ENCODE assay signal across 10 cellular contexts in the genomic region with DNA sequence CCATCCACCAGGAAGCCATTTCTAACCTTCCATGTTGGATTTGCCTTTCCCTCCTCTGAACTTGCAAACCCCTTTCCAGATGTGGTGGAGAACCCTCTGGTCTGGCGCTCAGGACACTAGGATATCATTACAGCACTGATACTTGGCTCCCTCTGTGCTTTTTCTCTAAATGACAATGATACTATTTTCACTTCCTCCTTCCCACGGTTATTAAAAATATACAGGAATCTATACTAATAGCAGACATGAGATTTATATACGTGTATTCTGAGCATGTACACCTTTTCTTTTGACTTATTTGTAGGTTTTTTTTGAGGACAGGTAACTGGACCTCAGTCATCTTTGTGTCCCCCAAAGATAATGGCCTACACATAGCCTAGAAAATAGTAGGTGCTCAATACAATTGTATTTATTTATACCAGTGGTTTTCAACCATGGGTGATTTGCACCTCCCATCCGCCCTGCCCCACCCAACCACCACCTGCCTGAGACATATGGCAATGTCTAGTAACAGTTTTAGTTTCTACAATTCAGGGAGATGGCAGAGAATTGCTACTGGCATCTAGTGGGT.
A peak's percentile ranks its signal among the peaks of the same experiment; 100 is the strongest.
DNase-seq lines count a peak whose midpoint lies in the region; ATAC-seq and TF ChIP-seq lines count a peak whose summit lies in the region.
"Had no signal": no experiment of that assay in that cellular context is flagged by ENCODE, and none has a peak within 500 bp of the region (broad histone marks: within the 10 kb centered on the region; RNA-seq: fewer than 3 reads in every experiment).

No MANE protein-coding gene starts in this region.

- TF ChIP-seq POLR2A in thyroid gland (IDR thresholded peaks at IDR 0.05): no peak

- H3K27me3 ChIP-seq in thyroid gland: no peaks in the 10 kb centered on the region

- intact Hi-C loops in thyroid gland (cut with DNase I): no loop called here

- DNase-seq in NAMALWA (ENCODE audit: low spot score): peak; percentile 56
- no peak for DNase-seq in GM03348 (ENCODE audit: low spot score)
- no peak for DNase-seq in activated T-cell treated with anti-CD3 and anti-CD28 coated beads, Interleukin-2, amount 50 U/mL, for 1 hour
- DNase-seq in thyroid gland: no peak
- DNase-seq in NCI-H1694 (lab: John Stamatoyannopoulos, UW): no peak
- DNase-seq: SK-N-SH had no signal

- H3K4me1 ChIP-seq in thyroid gland: peaks cover 0 to 5% of the 10 kb centered on the region in 2 donors

- no peak overlapping the region for H3K4me3 ChIP-seq in thyroid gland (replicated peaks in 1 of 3)

- no peak for TF ChIP-seq CTCF in thyroid gland (IDR thresholded peaks at IDR 0.05)

- no peaks in the 10 kb centered on the region for H3K36me3 ChIP-seq in thyroid gland

- no peaks in the 10 kb centered on the region for H3K9me3 ChIP-seq in thyroid gland
- H3K9me3 ChIP-seq: SK-N-SH had no signal

- peak; percentile 67 for ATAC-seq in GM18502 (IDR thresholded peaks at IDR 0.05; ENCODE audit: poor library complexity, unreplicated experiment)
- ATAC-seq in GM19455 (IDR thresholded peaks at IDR 0.05; ENCODE audit: unreplicated experiment): peak; percentile 48
- ATAC-seq in HG02943 (IDR thresholded peaks at IDR 0.05; ENCODE audit: low read depth, unreplicated experiment): peak; percentile 66

- no peak overlapping the region for H3K27ac ChIP-seq in thyroid gland
- H3K27ac ChIP-seq: C4-2B had no signal

- WGBS in thyroid gland, 2 donors: 90 to 91% methylated on average over 4 of the region's 4 CpGs
